ENCODE assay signal across 1 cellular context in genomic region chr12:49089831-49090773, GRCh38.
TF ChIP-seq lines count a peak whose summit lies in the region.

No MANE protein-coding gene starts in this region.

TF ChIP-seq in K562, 482 proteins besides CTCF, POLR2A, EP300 and RAD21 (continued from another document and continues in another):
- TF ChIP-seq, protein P1, sequence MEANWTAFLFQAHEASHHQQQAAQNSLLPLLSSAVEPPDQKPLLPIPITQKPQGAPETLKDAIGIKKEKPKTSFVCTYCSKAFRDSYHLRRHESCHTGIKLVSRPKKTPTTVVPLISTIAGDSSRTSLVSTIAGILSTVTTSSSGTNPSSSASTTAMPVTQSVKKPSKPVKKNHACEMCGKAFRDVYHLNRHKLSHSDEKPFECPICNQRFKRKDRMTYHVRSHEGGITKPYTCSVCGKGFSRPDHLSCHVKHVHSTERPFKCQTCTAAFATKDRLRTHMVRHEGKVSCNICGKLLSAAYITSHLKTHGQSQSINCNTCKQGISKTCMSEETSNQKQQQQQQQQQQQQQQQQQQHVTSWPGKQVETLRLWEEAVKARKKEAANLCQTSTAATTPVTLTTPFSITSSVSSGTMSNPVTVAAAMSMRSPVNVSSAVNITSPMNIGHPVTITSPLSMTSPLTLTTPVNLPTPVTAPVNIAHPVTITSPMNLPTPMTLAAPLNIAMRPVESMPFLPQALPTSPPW (CRISPR knock-in tag; IDR thresholded peaks at IDR 0.05): peak; percentile 35; the same call in 1 of the 2 replicates
- TF ChIP-seq TBL1XR1 (IDR thresholded peaks at IDR 0.05; ENCODE audit: low read length in 2 of 2) (peak in 1 of 2 experiments; percentile 66; a peak in 2 of 4 replicates), ATF7 (IDR thresholded peaks at IDR 0.05) (0 out of 2 replicates have a peak, but pooled peaks have one; percentile 10), MAFG (tag; conservative IDR thresholded peaks at IDR 0.05) (peak; percentile 59; the same call in 1 of the 2 replicates), RBBP5 (IDR thresholded peaks at IDR 0.05; ENCODE audit: borderline replicate concordance, insufficient read depth, low read length, poor library complexity, severe bottlenecking) (peak; percentile 62), LEF1 (IDR thresholded peaks at IDR 0.05) (0 out of 2 replicates have a peak, but pooled peaks have one; percentile 42), MAFF (IDR thresholded peaks at IDR 0.05; ENCODE audit: low read length) (no peak), ETV5 (CRISPR knock-in tag; IDR thresholded peaks at IDR 0.05; ENCODE audit: low read depth) (peak; percentile 69; the same call in 1 of the 2 replicates), HDAC6 (IDR thresholded peaks at IDR 0.05; ENCODE audit: low read depth, low read length) (peak; percentile 22; the same call in 1 of the 2 replicates), ZNF583 (CRISPR knock-in tag; IDR thresholded peaks at IDR 0.05) (no peak; the same call in 1 of the 2 replicates), ZNF780A (CRISPR knock-in tag; IDR thresholded peaks at IDR 0.05) (no peak), TRIM24 (IDR thresholded peaks at IDR 0.05) (peak in 1 of 2 experiments; percentile 11; a peak in 1 of 4 replicates), RBFOX2 (IDR thresholded peaks at IDR 0.05; ENCODE audit: low read depth, low read length) (peak; percentile 77), PRDM10 (IDR thresholded peaks at IDR 0.05; ENCODE audit: partially characterized antibody) (peak; percentile 17), ZNF384 (IDR thresholded peaks at IDR 0.05; ENCODE audit: low read depth, low read length) (no peak), HDAC2 (IDR thresholded peaks at IDR 0.05) (peak; percentile 90), SAFB (IDR thresholded peaks at IDR 0.05; ENCODE audit: borderline replicate concordance, low read depth, low read length) (peak; percentile 90), TEAD4 (IDR thresholded peaks at IDR 0.05; ENCODE audit: low read length) (peak; percentile 83), TEAD4 (CRISPR knock-in tag; IDR thresholded peaks at IDR 0.05; ENCODE audit: borderline replicate concordance) (no peak), MCM5 (IDR thresholded peaks at IDR 0.05; ENCODE audit: low read depth) (no peak), ZNF830 (CRISPR knock-in tag; IDR thresholded peaks at IDR 0.05) (no peak), MEIS2 (IDR thresholded peaks at IDR 0.05; ENCODE audit: partially characterized antibody) (no peak), GABPA (tag; conservative IDR thresholded peaks at IDR 0.05; ENCODE audit: low read depth) (peak; percentile 53; the same call in 1 of the 2 replicates), BCOR (IDR thresholded peaks at IDR 0.05) (peak; percentile 94), ZNF24 (IDR thresholded peaks at IDR 0.05) (0 out of 2 replicates have a peak, but pooled peaks have one; percentile 18), ZBED1 (IDR thresholded peaks at IDR 0.05) (0 out of 2 replicates have a peak, but pooled peaks have one; percentile 23), TFAP4 (CRISPR knock-in tag; IDR thresholded peaks at IDR 0.05; ENCODE audit: borderline replicate concordance) (peak; percentile 63; the same call in 1 of the 2 replicates), DPF2 (IDR thresholded peaks at IDR 0.05) (peak; percentile 75), JUN (IDR thresholded peaks at IDR 0.05; ENCODE audit: borderline replicate concordance, low read depth, low read length) (no peak), JUN (CRISPR knock-in tag; IDR thresholded peaks at IDR 0.05; ENCODE audit: borderline replicate concordance) (no peak), CBFA2T3 (IDR thresholded peaks at IDR 0.05) (peak; percentile 94), RHOXF2B (CRISPR knock-in tag; conservative IDR thresholded peaks at IDR 0.05) (no peak), YY1 (IDR thresholded peaks at IDR 0.05; ENCODE audit: borderline replicate concordance in 1 of 3, control insufficient read depth in 1 of 3, extremely low read depth in 1 of 3, insufficient read depth in 3 of 3, insufficient read length in 1 of 3, insufficient replicate concordance in 2 of 3, low read depth in 1 of 3, low read length in 2 of 3) (peak in 2 of 3 experiments; percentile 0 to 44), GABPB1 (CRISPR knock-in tag; IDR thresholded peaks at IDR 0.05) (peak; percentile 57; the same call in 1 of the 2 replicates), XRCC5 (IDR thresholded peaks at IDR 0.05; ENCODE audit: low read depth, low read length) (0 out of 2 replicates have a peak, but pooled peaks have one; percentile 26), RBM17 (IDR thresholded peaks at IDR 0.05; ENCODE audit: borderline replicate concordance, low read depth, low read length) (no peak), RBM39 (optimal IDR thresholded peaks at IDR 0.05; ENCODE audit: low read depth, low read length) (no peak), ZBTB1 (CRISPR knock-in tag; IDR thresholded peaks at IDR 0.05; ENCODE audit: borderline replicate concordance, low read depth) (peak; percentile 97), PHF20 (IDR thresholded peaks at IDR 0.05; ENCODE audit: partially characterized antibody) (peak; percentile 25), CC2D1A (IDR thresholded peaks at IDR 0.05) (0 out of 2 replicates have a peak, but pooled peaks have one; percentile 52), ZKSCAN1 (IDR thresholded peaks at IDR 0.05; ENCODE audit: low read depth, low read length) (peak; percentile 29; the same call in 1 of the 2 replicates), FOXM1 (IDR thresholded peaks at IDR 0.05; ENCODE audit: low read depth) (peak; percentile 59), FOXM1 (CRISPR knock-in tag; IDR thresholded peaks at IDR 0.05; ENCODE audit: low read depth) (no peak)
- TF ChIP-seq, protein P2, sequence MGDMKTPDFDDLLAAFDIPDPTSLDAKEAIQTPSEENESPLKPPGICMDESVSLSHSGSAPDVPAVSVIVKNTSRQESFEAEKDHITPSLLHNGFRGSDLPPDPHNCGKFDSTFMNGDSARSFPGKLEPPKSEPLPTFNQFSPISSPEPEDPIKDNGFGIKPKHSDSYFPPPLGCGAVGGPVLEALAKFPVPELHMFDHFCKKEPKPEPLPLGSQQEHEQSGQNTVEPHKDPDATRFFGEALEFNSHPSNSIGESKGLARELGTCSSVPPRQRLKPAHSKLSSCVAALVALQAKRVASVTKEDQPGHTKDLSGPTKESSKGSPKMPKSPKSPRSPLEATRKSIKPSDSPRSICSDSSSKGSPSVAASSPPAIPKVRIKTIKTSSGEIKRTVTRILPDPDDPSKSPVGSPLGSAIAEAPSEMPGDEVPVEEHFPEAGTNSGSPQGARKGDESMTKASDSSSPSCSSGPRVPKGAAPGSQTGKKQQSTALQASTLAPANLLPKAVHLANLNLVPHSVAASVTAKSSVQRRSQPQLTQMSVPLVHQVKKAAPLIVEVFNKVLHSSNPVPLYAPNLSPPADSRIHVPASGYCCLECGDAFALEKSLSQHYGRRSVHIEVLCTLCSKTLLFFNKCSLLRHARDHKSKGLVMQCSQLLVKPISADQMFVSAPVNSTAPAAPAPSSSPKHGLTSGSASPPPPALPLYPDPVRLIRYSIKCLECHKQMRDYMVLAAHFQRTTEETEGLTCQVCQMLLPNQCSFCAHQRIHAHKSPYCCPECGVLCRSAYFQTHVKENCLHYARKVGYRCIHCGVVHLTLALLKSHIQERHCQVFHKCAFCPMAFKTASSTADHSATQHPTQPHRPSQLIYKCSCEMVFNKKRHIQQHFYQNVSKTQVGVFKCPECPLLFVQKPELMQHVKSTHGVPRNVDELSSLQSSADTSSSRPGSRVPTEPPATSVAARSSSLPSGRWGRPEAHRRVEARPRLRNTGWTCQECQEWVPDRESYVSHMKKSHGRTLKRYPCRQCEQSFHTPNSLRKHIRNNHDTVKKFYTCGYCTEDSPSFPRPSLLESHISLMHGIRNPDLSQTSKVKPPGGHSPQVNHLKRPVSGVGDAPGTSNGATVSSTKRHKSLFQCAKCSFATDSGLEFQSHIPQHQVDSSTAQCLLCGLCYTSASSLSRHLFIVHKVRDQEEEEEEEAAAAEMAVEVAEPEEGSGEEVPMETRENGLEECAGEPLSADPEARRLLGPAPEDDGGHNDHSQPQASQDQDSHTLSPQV (IDR thresholded peaks at IDR 0.05): peak; percentile 71; the same call in 1 of the 2 replicates
- TF ChIP-seq, protein P3, sequence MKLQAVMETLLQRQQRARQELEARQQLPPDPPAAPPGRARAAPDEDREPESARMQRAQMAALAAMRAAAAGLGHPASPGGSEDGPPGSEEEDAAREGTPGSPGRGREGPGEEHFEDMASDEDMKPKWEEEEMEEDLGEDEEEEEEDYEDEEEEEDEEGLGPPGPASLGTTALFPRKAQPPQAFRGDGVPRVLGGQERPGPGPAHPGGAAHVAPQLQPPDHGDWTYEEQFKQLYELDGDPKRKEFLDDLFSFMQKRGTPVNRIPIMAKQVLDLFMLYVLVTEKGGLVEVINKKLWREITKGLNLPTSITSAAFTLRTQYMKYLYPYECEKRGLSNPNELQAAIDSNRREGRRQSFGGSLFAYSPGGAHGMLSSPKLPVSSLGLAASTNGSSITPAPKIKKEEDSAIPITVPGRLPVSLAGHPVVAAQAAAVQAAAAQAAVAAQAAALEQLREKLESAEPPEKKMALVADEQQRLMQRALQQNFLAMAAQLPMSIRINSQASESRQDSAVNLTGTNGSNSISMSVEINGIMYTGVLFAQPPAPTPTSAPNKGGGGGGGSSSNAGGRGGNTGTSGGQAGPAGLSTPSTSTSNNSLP (IDR thresholded peaks at IDR 0.05; ENCODE audit: borderline replicate concordance, low read depth, low read length): peak; percentile 61; the same call in 1 of the 2 replicates
- TF ChIP-seq, protein P4, sequence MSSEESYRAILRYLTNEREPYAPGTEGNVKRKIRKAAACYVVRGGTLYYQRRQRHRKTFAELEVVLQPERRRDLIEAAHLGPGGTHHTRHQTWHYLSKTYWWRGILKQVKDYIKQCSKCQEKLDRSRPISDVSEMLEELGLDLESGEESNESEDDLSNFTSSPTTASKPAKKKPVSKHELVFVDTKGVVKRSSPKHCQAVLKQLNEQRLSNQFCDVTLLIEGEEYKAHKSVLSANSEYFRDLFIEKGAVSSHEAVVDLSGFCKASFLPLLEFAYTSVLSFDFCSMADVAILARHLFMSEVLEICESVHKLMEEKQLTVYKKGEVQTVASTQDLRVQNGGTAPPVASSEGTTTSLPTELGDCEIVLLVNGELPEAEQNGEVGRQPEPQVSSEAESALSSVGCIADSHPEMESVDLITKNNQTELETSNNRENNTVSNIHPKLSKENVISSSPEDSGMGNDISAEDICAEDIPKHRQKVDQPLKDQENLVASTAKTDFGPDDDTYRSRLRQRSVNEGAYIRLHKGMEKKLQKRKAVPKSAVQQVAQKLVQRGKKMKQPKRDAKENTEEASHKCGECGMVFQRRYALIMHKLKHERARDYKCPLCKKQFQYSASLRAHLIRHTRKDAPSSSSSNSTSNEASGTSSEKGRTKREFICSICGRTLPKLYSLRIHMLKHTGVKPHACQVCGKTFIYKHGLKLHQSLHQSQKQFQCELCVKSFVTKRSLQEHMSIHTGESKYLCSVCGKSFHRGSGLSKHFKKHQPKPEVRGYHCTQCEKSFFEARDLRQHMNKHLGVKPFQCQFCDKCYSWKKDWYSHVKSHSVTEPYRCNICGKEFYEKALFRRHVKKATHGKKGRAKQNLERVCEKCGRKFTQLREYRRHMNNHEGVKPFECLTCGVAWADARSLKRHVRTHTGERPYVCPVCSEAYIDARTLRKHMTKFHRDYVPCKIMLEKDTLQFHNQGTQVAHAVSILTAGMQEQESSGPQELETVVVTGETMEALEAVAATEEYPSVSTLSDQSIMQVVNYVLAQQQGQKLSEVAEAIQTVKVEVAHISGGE (CRISPR knock-in tag; IDR thresholded peaks at IDR 0.05): peak in 2 of 3 experiments; percentile 18 to 51; a peak in 3 of 6 replicates
- TF ChIP-seq, protein P5, sequence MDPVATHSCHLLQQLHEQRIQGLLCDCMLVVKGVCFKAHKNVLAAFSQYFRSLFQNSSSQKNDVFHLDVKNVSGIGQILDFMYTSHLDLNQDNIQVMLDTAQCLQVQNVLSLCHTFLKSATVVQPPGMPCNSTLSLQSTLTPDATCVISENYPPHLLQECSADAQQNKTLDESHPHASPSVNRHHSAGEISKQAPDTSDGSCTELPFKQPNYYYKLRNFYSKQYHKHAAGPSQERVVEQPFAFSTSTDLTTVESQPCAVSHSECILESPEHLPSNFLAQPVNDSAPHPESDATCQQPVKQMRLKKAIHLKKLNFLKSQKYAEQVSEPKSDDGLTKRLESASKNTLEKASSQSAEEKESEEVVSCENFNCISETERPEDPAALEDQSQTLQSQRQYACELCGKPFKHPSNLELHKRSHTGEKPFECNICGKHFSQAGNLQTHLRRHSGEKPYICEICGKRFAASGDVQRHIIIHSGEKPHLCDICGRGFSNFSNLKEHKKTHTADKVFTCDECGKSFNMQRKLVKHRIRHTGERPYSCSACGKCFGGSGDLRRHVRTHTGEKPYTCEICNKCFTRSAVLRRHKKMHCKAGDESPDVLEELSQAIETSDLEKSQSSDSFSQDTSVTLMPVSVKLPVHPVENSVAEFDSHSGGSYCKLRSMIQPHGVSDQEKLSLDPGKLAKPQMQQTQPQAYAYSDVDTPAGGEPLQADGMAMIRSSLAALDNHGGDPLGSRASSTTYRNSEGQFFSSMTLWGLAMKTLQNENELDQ (CRISPR knock-in tag; IDR thresholded peaks at IDR 0.05; ENCODE audit: borderline replicate concordance): no peak
